Comparison of ENCODE assay signal across 8 cellular contexts in the genomic region with DNA sequence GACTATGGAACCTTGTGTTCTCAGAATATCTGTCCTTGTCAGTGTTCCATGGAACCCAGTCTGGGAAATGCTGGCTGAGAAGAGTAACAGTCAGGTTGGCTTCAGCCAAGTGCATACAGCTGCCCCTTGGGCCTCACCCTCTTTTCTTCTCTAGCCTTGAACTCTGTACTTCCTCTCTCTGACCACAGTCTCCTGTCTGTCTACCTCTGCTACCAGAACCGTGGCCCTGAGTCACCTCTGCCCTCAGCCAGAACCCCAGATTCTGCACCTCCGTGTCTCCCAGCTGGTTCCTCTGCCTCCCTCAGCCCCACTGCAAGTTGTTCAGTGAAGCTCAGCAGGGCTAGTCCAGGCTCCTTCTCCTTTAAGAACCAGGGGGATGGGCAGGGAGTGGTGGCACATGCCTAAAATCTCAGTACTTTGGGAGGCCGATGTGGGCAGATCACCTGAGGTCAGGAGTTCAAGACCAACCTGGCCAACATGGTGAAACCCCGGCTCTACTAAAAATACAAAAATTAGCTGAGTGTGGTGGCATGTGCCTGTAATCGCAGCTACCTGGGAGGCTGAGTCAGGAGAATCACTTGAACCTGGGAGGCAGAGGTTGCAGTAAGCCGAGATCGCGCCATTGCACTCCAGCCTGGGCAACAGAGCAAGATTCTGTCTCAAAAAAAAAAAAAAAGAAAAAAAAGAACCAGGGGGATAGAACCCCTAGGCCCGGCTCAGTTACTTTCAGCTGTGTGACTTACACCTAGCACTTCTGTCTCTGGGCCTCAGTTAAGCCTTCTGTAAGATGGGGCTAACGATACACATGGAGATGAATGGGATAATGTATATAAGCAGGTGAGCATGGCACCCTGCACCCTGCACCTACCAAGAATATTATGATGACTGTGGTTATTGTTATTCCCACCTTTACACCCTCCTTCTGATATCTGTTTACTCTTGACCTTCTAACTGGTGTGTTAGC. TPM values are rescaled to one million over a fixed set of nuclear protein-coding genes. Genes with fewer than 3 reads are reported as not detected.
DNase-seq lines count a peak whose midpoint lies in the region; ATAC-seq and TF ChIP-seq lines count a peak whose summit lies in the region.

No MANE protein-coding gene starts in this region.

- no peaks in the 10 kb centered on the region for H3K36me3 ChIP-seq in colonic mucosa

- no peak for TF ChIP-seq CTCF in colonic mucosa (IDR thresholded peaks at IDR 0.05)

- H3K27me3 ChIP-seq in colonic mucosa = no peaks in the 10 kb centered on the region

- ATAC-seq in HG03103 (IDR thresholded peaks at IDR 0.05; ENCODE audit: low read depth, unreplicated experiment) (peak; percentile 63), left lobe of liver (peak; percentile 7)

- DNase-seq in activated T-cell treated with anti-CD3 and anti-CD28 coated beads, Interleukin-2, amount 50 U/mL, for 1 hour = peak; percentile 35
- DNase-seq in activated T-cell treated with anti-CD3 and anti-CD28 coated beads for 4 hours (no peak), T-helper 22 cell (ENCODE audit: low read depth) (peak; percentile 34), left lobe of liver (ENCODE audit: low spot score) (no peak), NCI-H1417 (lab: John Stamatoyannopoulos, UW) (no peak), NCI-H2227 treated with DMSO at 0.1 percent for 48 hours (lab: John Stamatoyannopoulos, UW) (no peak), colonic mucosa (no peak)

- no peaks in the 10 kb centered on the region for H3K4me1 ChIP-seq in colonic mucosa

- no peak overlapping the region for H3K27ac ChIP-seq in colonic mucosa

- no peak overlapping the region for H3K9ac ChIP-seq in colonic mucosa (ENCODE audit: low read depth in 2 of 2, low read length in 2 of 2)

- no peaks in the 10 kb centered on the region for H3K9me3 ChIP-seq in colonic mucosa

- intact Hi-C loops in colonic mucosa (cut with DNase I) = loop anchor here (5.0 to 10.0 kb wide), 2 partner anchors 57 to 109 kb away; partner anchors contain the start of gene BRK1

- no peak overlapping the region for H3K4me3 ChIP-seq in colonic mucosa

RNA-seq across cellular contexts. Expression of gene TATDN2, which starts 24.3 kb away (rescaled TPM):
- 12.9 TPM for total RNA-seq in left lobe of liver
- 10 to 100 TPM; 28.9 to 35.3 TPM for total RNA-seq in colonic mucosa

RNA-seq across cellular contexts. Expression of gene IRAK2, which starts 59.2 kb away (rescaled TPM):
- 4.5 TPM for total RNA-seq in left lobe of liver
- 1 to 10 TPM; 1.0 to 2.6 TPM for total RNA-seq in colonic mucosa

Comparison
In these comparisons a context has a peak if more than half of its experiments do, and no peak if none do; other contexts are left out.
1. DNase-seq: peak in activated T-cell treated with anti-CD3 and anti-CD28 coated beads, Interleukin-2, amount 50 U/mL, for 1 hour (single experiment) and T-helper 22 cell (single experiment); none in activated T-cell treated with anti-CD3 and anti-CD28 coated beads for 4 hours (single experiment), left lobe of liver (single experiment), NCI-H1417 (0 of 3), NCI-H2227 treated with DMSO at 0.1 percent for 48 hours (single experiment) and colonic mucosa (single experiment).